In the genomic region with DNA sequence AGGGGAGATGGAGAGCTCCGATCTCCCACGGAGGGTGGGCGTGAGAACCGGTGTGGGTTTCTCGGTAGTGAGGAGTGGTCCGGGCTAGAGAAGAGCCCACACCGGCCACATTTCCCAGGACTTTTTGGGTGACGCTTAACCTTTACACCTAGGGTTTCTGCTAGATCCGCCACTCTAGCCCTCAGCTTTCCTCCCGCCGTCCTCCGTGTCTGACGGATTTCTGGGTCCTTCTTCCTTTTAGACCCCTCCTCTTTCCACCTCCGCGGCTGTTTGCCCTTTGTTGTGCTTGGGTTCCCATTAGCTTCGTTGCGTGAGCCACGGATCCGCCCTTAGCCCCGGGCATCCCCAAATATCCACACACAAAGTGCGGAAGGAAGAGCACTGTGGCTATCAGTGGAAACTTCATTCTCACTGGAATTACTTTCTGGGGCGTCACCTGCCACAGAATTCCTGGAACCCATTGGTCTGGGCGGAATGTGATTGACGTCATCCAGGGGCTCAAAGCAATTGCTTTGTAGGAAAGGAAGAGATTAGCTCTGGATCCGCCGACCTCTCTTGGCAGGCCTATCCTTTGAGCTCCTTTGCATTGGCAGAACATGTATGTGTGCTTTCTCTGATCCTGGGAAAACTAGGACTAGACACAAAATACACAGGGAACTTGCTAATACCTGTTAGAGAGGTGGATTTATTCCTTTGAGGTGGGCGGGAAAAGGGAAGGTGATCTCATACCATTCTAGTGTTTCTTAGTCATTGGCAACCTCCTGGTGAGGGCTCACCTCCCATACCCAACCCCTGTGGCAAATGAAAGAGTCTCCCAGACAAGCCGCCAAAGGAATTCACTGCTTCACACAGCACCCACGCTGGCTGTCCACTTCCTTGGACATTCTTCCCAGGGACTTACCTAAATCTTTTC, we compare ENCODE assay signal across 8 cellular contexts. TPM values are rescaled to one million over a fixed set of nuclear protein-coding genes. Genes with fewer than 3 reads are reported as not detected.
A peak's percentile ranks its signal among the peaks of the same experiment; 100 is the strongest.
DNase-seq lines count a peak whose midpoint lies in the region; ATAC-seq and TF ChIP-seq lines count a peak whose summit lies in the region.

No MANE protein-coding gene starts in this region.

- ATAC-seq in GM19463 (IDR thresholded peaks at IDR 0.05; ENCODE audit: unreplicated experiment), result no peak
- ATAC-seq in HG02798 (IDR thresholded peaks at IDR 0.05; ENCODE audit: poor library complexity, unreplicated experiment), result no peak

- TF ChIP-seq CTCF in astrocyte of the spinal cord (IDR thresholded peaks at IDR 0.05; ENCODE audit: low read depth, low read length), result no peak

- H3K4me3 Mint-ChIP-seq in CD4-positive, alpha-beta memory T cell, result peak overlapping the region; percentile 95 to 98 (median 97)

- no peaks in the 10 kb centered on the region for H3K9me3 Mint-ChIP-seq in CD4-positive, alpha-beta memory T cell

- H3K27ac ChIP-seq in CD4-positive, alpha-beta memory T cell (ENCODE audit: low read depth, low read length), result peak overlapping the region; percentile 93

- H3K36me3 Mint-ChIP-seq in CD4-positive, alpha-beta memory T cell, result peaks cover 3 to 29% of the 10 kb centered on the region in 2 donors

- DNase-seq in CD4-positive, alpha-beta memory T cell, result peak in 2 of 5 donors; percentile 19 to 56
- peak; percentile 28 for DNase-seq in HEK293T (ENCODE audit: extremely low spot score)
- peak; percentile 79 for DNase-seq in OCI-M1 (lab: John Stamatoyannopoulos, UW)
- DNase-seq in astrocyte of the spinal cord (ENCODE audit: low read depth, low spot score), result peak; percentile 91
- DNase-seq in renal cortical epithelial cell (ENCODE audit: low read depth), result peak; percentile 89

- H3K4me1 Mint-ChIP-seq in CD4-positive, alpha-beta memory T cell, result peaks cover 29 to 66% (median 42%) of the 10 kb centered on the region in 4 donors

- POLR2A ChIA-PET in CD4-positive, alpha-beta memory T cell (lab: Charles Lee; ENCODE audit: partially characterized antibody), result interaction anchor here (0.6 to 4.7 kb wide), 23 partner anchors 10 to 958 kb away, joined by 3 to 130 read pairs (median 4); partner anchors contain the start of genes LYRM9, NUFIP2, PHF12 and POLDIP2
- POLR2A ChIA-PET in HEK293T (lab: Yijun Ruan, JAX), result interaction anchor here (0.6 to 3.1 kb wide), 34 partner anchors 8 to 1124 kb away, joined by 3 to 59 read pairs (median 4); partner anchors contain the start of genes PIGS, POLDIP2, SARM1 and SEBOX

- no peaks in the 10 kb centered on the region for H3K9me3 ChIP-seq in CD4-positive, alpha-beta memory T cell (ENCODE audit: control insufficient read depth in 1 of 2, low read length in 2 of 2)
- H3K9me3 ChIP-seq in iPS-15b (ENCODE audit: control insufficient read depth, insufficient read depth, low read length), result no peaks in the 10 kb centered on the region

- H3K27me3 Mint-ChIP-seq in CD4-positive, alpha-beta memory T cell, result no peaks in the 10 kb centered on the region

- H3K4me3 ChIP-seq in CD4-positive, alpha-beta memory T cell (ENCODE audit: low read length in 2 of 2), result peak overlapping the region; percentile 38 to 86
- peak overlapping the region; percentile 90 for H3K4me3 ChIP-seq in astrocyte of the spinal cord (ENCODE audit: low read depth, low read length)
- H3K4me3 ChIP-seq in iPS-15b (ENCODE audit: low read depth, low read length), result peak overlapping the region; percentile 97

- CTCF ChIA-PET in CD4-positive, alpha-beta memory T cell (lab: Charles Lee; ENCODE audit: partially characterized antibody), result interaction anchor here (1.0 to 2.0 kb wide), 10 partner anchors 10 to 529 kb away, joined by 3 to 17 read pairs (median 5); partner anchors contain the start of gene POLDIP2
- CTCF ChIA-PET in HEK293T (lab: Yijun Ruan, JAX), result interaction anchor here (0.8 to 1.9 kb wide), 6 partner anchors 10 to 87 kb away, joined by 3 to 10 read pairs (median 4); no protein-coding TSS in a partner anchor

- H3K36me3 ChIP-seq in CD4-positive, alpha-beta memory T cell (ENCODE audit: insufficient read depth, low read length), result peaks cover 20% of the 10 kb centered on the region
- peaks cover 10% of the 10 kb centered on the region for H3K36me3 ChIP-seq in iPS-15b (ENCODE audit: control insufficient read depth, insufficient read depth, low read length)

- intact Hi-C loops in CD4-positive, alpha-beta memory T cell (cut with micrococcal nuclease), result loop anchor here (1.0 kb wide), 4 partner anchors 17 to 85 kb away; partner anchors contain the start of genes POLDIP2, SARM1 and TMEM97

- peak overlapping the region; percentile 97 to 98 (median 97) for H3K27ac Mint-ChIP-seq in CD4-positive, alpha-beta memory T cell

- no peaks in the 10 kb centered on the region for H3K27me3 ChIP-seq in CD4-positive, alpha-beta memory T cell (ENCODE audit: insufficient read depth, low read length)
- H3K27me3 ChIP-seq in iPS-15b (ENCODE audit: control insufficient read depth, insufficient read depth, low read length), result no peaks in the 10 kb centered on the region

- H3K9ac ChIP-seq in iPS-15b (ENCODE audit: low read depth, low read length), result peak overlapping the region; percentile 90

- in situ Hi-C loops in astrocyte of the spinal cord (cut with HindIII; ENCODE audit: low sequenced_read_pairs), result no loop called here

- peaks cover 30% of the 10 kb centered on the region for H3K4me1 ChIP-seq in CD4-positive, alpha-beta memory T cell (ENCODE audit: insufficient read depth, low read length)
- peaks cover 13% of the 10 kb centered on the region for H3K4me1 ChIP-seq in iPS-15b (ENCODE audit: control insufficient read depth, insufficient read depth, low read length)

TF ChIP-seq in HEK293T, 16 proteins besides CTCF, POLR2A, EP300 and RAD21:
- TF ChIP-seq, protein P1, sequence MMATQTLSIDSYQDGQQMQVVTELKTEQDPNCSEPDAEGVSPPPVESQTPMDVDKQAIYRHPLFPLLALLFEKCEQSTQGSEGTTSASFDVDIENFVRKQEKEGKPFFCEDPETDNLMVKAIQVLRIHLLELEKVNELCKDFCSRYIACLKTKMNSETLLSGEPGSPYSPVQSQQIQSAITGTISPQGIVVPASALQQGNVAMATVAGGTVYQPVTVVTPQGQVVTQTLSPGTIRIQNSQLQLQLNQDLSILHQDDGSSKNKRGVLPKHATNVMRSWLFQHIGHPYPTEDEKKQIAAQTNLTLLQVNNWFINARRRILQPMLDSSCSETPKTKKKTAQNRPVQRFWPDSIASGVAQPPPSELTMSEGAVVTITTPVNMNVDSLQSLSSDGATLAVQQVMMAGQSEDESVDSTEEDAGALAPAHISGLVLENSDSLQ (IDR thresholded peaks at IDR 0.05), result peak; percentile 57
- no peak for TF ChIP-seq TARDBP (IDR thresholded peaks at IDR 0.05)

RNA-seq across cellular contexts. Expression of gene TNFAIP1, which starts 0.7 kb away (rescaled TPM):
- 10 to 100 TPM; 26.2 to 32.1 TPM for total RNA-seq in CD4-positive, alpha-beta memory T cell
- 10 to 100 TPM in 1 of 2 donors, 1 to 10 TPM in 1; 4.1 to 16.1 TPM for polyA plus RNA-seq in CD4-positive, alpha-beta memory T cell
- 81.2 and 85.4 TPM in 2 replicates for total RNA-seq in renal cortical epithelial cell

RNA-seq across cellular contexts. Expression of gene IFT20, which starts 0.9 kb away (rescaled TPM):
- 10 to 100 TPM; 42.9 to 43.6 TPM for total RNA-seq in CD4-positive, alpha-beta memory T cell
- 10 to 100 TPM; 38.7 to 63.7 TPM for polyA plus RNA-seq in CD4-positive, alpha-beta memory T cell
- total RNA-seq in renal cortical epithelial cell, result 46.6 and 57.0 TPM in 2 replicates

RNA-seq across cellular contexts. Expression of gene TMEM97, which starts 17.2 kb away (rescaled TPM):
- 1 to 10 TPM; 2.4 to 2.6 TPM for total RNA-seq in CD4-positive, alpha-beta memory T cell
- 1 to 10 TPM; 5.5 to 6.2 TPM for polyA plus RNA-seq in CD4-positive, alpha-beta memory T cell
- total RNA-seq in renal cortical epithelial cell, result 8.7 and 17.9 TPM in 2 replicates

RNA-seq across cellular contexts. Expression of gene POLDIP2, which starts 21.1 kb away (rescaled TPM):
- 10 to 100 TPM; 27.8 to 28.7 TPM for total RNA-seq in CD4-positive, alpha-beta memory T cell
- 100 to 1,000 TPM in 1 of 2 donors, 10 to 100 TPM in 1; 67.8 to 125 TPM for polyA plus RNA-seq in CD4-positive, alpha-beta memory T cell
- 78.0 and 81.9 TPM in 2 replicates for total RNA-seq in renal cortical epithelial cell

RNA-seq across cellular contexts. Expression of gene SEBOX, which starts 28.8 kb away (rescaled TPM):
- total RNA-seq in CD4-positive, alpha-beta memory T cell, result not detected
- polyA plus RNA-seq in CD4-positive, alpha-beta memory T cell, result not detected
- not detected in 2 replicates for total RNA-seq in renal cortical epithelial cell
